In genomic region chr1:24316659-24317058, GRCh38 we compare ENCODE assay signal across 23 cellular contexts. TPM values are rescaled to one million over a fixed set of nuclear protein-coding genes. Genes with fewer than 3 reads are reported as not detected.
DNase-seq lines count a peak whose midpoint lies in the region; ATAC-seq and TF ChIP-seq lines count a peak whose summit lies in the region.
"Had no signal": no experiment of that assay in that cellular context is flagged by ENCODE, and none has a peak within 500 bp of the region (broad histone marks: within the 10 kb centered on the region; RNA-seq: fewer than 3 reads in every experiment).

No MANE protein-coding gene starts in this region.

- peaks cover 74% of the 10 kb centered on the region for H3K27me3 Mint-ChIP-seq in activated CD4-positive, alpha-beta T cell treated with anti-CD3 and anti-CD28 coated beads, Interleukin-2, amount 10 ng/mL, durations not matched to agents 24 days and 14 days
- peaks cover 22% of the 10 kb centered on the region for H3K27me3 Mint-ChIP-seq in chondrocyte (ENCODE audit: low read depth)
- peaks cover 37% of the 10 kb centered on the region for H3K27me3 Mint-ChIP-seq in HFFc6 (ENCODE audit: insufficient read depth)

- TF ChIP-seq CTCF in chondrocyte (IDR thresholded peaks at IDR 0.05) = peak; percentile 31
- no peak for TF ChIP-seq CTCF in upper lobe of right lung (IDR thresholded peaks at IDR 0.05)
- no peak for TF ChIP-seq CTCF in HFFc6 (IDR thresholded peaks at IDR 0.05)

- ATAC-seq in upper lobe of right lung (peak; percentile 30), GM19467 (IDR thresholded peaks at IDR 0.05; ENCODE audit: unreplicated experiment) (no peak)
- ATAC-seq: CD8-positive, alpha-beta T cell; naive thymus-derived CD4-positive, alpha-beta T cell had no signal

- no peak overlapping the region for H3K4me3 Mint-ChIP-seq in activated CD4-positive, alpha-beta T cell treated with anti-CD3 and anti-CD28 coated beads, Interleukin-2, amount 10 ng/mL, durations not matched to agents 24 days and 14 days
- no peak overlapping the region for H3K4me3 Mint-ChIP-seq in chondrocyte (ENCODE audit: unreplicated experiment)
- H3K4me3 Mint-ChIP-seq in HFFc6 = no peak overlapping the region
- H3K4me3 Mint-ChIP-seq: activated naive CD8-positive, alpha-beta T cell treated with anti-CD3 and anti-CD28 coated beads for 36 hours; activated T-cell treated with anti-CD3 and anti-CD28 coated beads, Interleukin-2, amount 50 U/mL, for 24 hours; CD8-positive, alpha-beta T cell; naive thymus-derived CD4-positive, alpha-beta T cell had no signal

- intact Hi-C loops in activated CD4-positive, alpha-beta T cell treated with anti-CD3 and anti-CD28 coated beads, Interleukin-2, amount 10 ng/mL, durations not matched to agents 24 days and 14 days (cut with micrococcal nuclease) = loop anchor here (5.0 kb wide), 1 partner anchor 39 kb away; no protein-coding TSS in a partner anchor
- intact Hi-C loops in upper lobe of right lung (cut with DNase I) = no loop called here

- no peak for DNase-seq in activated CD4-positive, alpha-beta T cell treated with anti-CD3 and anti-CD28 coated beads, Interleukin-2, amount 10 ng/mL, durations not matched to agents 24 days and 14 days
- no peak for DNase-seq in activated CD4-positive, alpha-beta T cell treated with anti-CD3 and anti-CD28 coated beads for 48 hours
- DNase-seq in OCI-M1 (lab: John Stamatoyannopoulos, UW) (peak; percentile 19), chondrocyte (ENCODE audit: low spot score) (no peak), upper lobe of right lung (no peak), HFFc6 (no peak)
- no peak for DNase-seq in activated CD4-positive, CD25-positive, alpha-beta regulatory T cell treated with anti-CD3 and anti-CD28 coated beads, Interleukin-2, amount 50 U/mL, for 72 hours
- DNase-seq: activated CD4-positive, alpha-beta T cell treated with anti-CD3 and anti-CD28 coated beads, Interleukin-2, amount 50 U/mL, for 4 hours; activated naive CD8-positive, alpha-beta T cell treated with anti-CD3 and anti-CD28 coated beads for 36 hours; activated T-cell treated with anti-CD3 and anti-CD28 coated beads, Interleukin-2, amount 50 U/mL, for 24 hours; brain microvascular endothelial cell; CD8-positive, alpha-beta T cell; naive thymus-derived CD4-positive, alpha-beta T cell; NCI-H1105; NCI-H2227 treated with DMSO at 0.1 percent for 48 hours; NK-92 treated with Interleukin-12 subunit alpha and Interleukin-12 subunit beta, amount 100 ng/mL, for 24 hours; stimulated activated CD4-positive, alpha-beta T cell treated with anti-CD3 and anti-CD28 coated beads, Interleukin-4, amount 100 ng/mL, for 1 hour had no signal

- H3K4me1 ChIP-seq in upper lobe of right lung = peaks cover 14% of the 10 kb centered on the region

- H3K9me3 Mint-ChIP-seq in activated CD4-positive, alpha-beta T cell treated with anti-CD3 and anti-CD28 coated beads, Interleukin-2, amount 10 ng/mL, durations not matched to agents 24 days and 14 days = no peaks in the 10 kb centered on the region
- H3K9me3 Mint-ChIP-seq in chondrocyte (ENCODE audit: low read depth) (no peaks in the 10 kb centered on the region), HFFc6 (no peaks in the 10 kb centered on the region)
- H3K9me3 Mint-ChIP-seq: activated naive CD8-positive, alpha-beta T cell treated with anti-CD3 and anti-CD28 coated beads for 36 hours; activated T-cell treated with anti-CD3 and anti-CD28 coated beads, Interleukin-2, amount 50 U/mL, for 24 hours; CD8-positive, alpha-beta T cell had no signal

- H3K27ac Mint-ChIP-seq in activated CD4-positive, alpha-beta T cell treated with anti-CD3 and anti-CD28 coated beads, Interleukin-2, amount 10 ng/mL, durations not matched to agents 24 days and 14 days = peak overlapping the region; percentile 11
- H3K27ac Mint-ChIP-seq in chondrocyte (ENCODE audit: unreplicated experiment) (no peak overlapping the region), HFFc6 (no peak overlapping the region)
- H3K27ac Mint-ChIP-seq: activated naive CD8-positive, alpha-beta T cell treated with anti-CD3 and anti-CD28 coated beads for 36 hours; activated T-cell treated with anti-CD3 and anti-CD28 coated beads, Interleukin-2, amount 50 U/mL, for 24 hours; CD8-positive, alpha-beta T cell; naive thymus-derived CD4-positive, alpha-beta T cell had no signal

- H3K27me3 ChIP-seq in upper lobe of right lung = peaks cover 7% of the 10 kb centered on the region

- no peak overlapping the region for H3K4me3 ChIP-seq in upper lobe of right lung
- H3K4me3 ChIP-seq: dorsolateral prefrontal cortex, esophagus muscularis mucosa, lung had no signal

- H3K36me3 Mint-ChIP-seq in activated CD4-positive, alpha-beta T cell treated with anti-CD3 and anti-CD28 coated beads, Interleukin-2, amount 10 ng/mL, durations not matched to agents 24 days and 14 days (ENCODE audit: low read depth) = no peaks in the 10 kb centered on the region
- no peaks in the 10 kb centered on the region for H3K36me3 Mint-ChIP-seq in chondrocyte (ENCODE audit: low read depth)
- H3K36me3 Mint-ChIP-seq in HFFc6 (ENCODE audit: low read depth) = no peaks in the 10 kb centered on the region
- H3K36me3 Mint-ChIP-seq: activated naive CD8-positive, alpha-beta T cell treated with anti-CD3 and anti-CD28 coated beads for 36 hours; CD8-positive, alpha-beta T cell had no signal

- H3K4me1 Mint-ChIP-seq in activated CD4-positive, alpha-beta T cell treated with anti-CD3 and anti-CD28 coated beads, Interleukin-2, amount 10 ng/mL, durations not matched to agents 24 days and 14 days = peaks cover 24% of the 10 kb centered on the region
- H3K4me1 Mint-ChIP-seq in chondrocyte (ENCODE audit: low read depth) (peaks cover 26% of the 10 kb centered on the region), HFFc6 (ENCODE audit: low read depth) (peaks cover 25% of the 10 kb centered on the region)

- H3K27ac ChIP-seq in upper lobe of right lung = no peak overlapping the region
- H3K27ac ChIP-seq: brain microvascular endothelial cell, dorsolateral prefrontal cortex, esophagus muscularis mucosa had no signal

- no peaks in the 10 kb centered on the region for H3K36me3 ChIP-seq in upper lobe of right lung
- H3K36me3 ChIP-seq: brain microvascular endothelial cell, esophagus muscularis mucosa had no signal

- no peaks in the 10 kb centered on the region for H3K9me3 ChIP-seq in upper lobe of right lung
- H3K9me3 ChIP-seq: esophagus muscularis mucosa had no signal

RNA-seq across cellular contexts. Expression of gene GRHL3, which starts 2.5 kb away (rescaled TPM):
- not detected in 2 replicates for total RNA-seq in activated CD4-positive, alpha-beta T cell treated with anti-CD3 and anti-CD28 coated beads, Interleukin-2, amount 10 ng/mL, durations not matched to agents 24 days and 14 days
- total RNA-seq in chondrocyte = 0.07 TPM in 1 of 3 replicates, not detected in the others
- 0.55 TPM for total RNA-seq in upper lobe of right lung
- not detected for total RNA-seq in HFFc6 (2021; fragmentation: NEBNext Ultra II Directional; extraction: Animal tissue kit (Norgen Biotek cat#: 25700))
- total RNA-seq: activated naive CD8-positive, alpha-beta T cell treated with anti-CD3 and anti-CD28 coated beads for 36 hours; CD8-positive, alpha-beta T cell; esophagus muscularis mucosa; naive thymus-derived CD4-positive, alpha-beta T cell; skeletal muscle tissue; subcutaneous adipose tissue had no signal
